In genomic region chrX:63282828-63283227, GRCh38 we compare ENCODE assay signal across 23 cellular contexts.
A peak's percentile ranks its signal among the peaks of the same experiment; 100 is the strongest.
DNase-seq lines count a peak whose midpoint lies in the region; ATAC-seq and TF ChIP-seq lines count a peak whose summit lies in the region.
"Had no signal": no experiment of that assay in that cellular context is flagged by ENCODE, and none has a peak within 500 bp of the region (broad histone marks: within the 10 kb centered on the region; RNA-seq: fewer than 3 reads in every experiment).

No MANE protein-coding gene starts in this region.

- no peak overlapping the region for H2AK9ac ChIP-seq in IMR-90 (replicated peaks; ENCODE audit: low read depth, low read length, poor library complexity)

- H3K27ac Mint-ChIP-seq in T-helper 2 cell treated with Interferon-gamma antibody and Interleukin-4, amounts not matched to agents 5 μg/mL and 100 μg/mL, for 36 hours, result no peak overlapping the region
- no peak overlapping the region for H3K27ac Mint-ChIP-seq in Calu3 (ENCODE audit: unreplicated experiment)
- H3K27ac Mint-ChIP-seq: CD4-positive, CD25-positive, alpha-beta regulatory T cell; CD8-positive, alpha-beta T cell; H9 had no signal

- no peak overlapping the region for H3K18ac ChIP-seq in IMR-90 (ENCODE audit: low read depth, low read length)

- CTCF ChIA-PET in IMR-90 (lab: Yijun Ruan, JAX), result no interaction called here
- CTCF ChIA-PET in Calu3 (lab: Charles Lee), result no interaction called here

- DNase-seq in BE2C (peak; percentile 25), IMR-90 (no peak), SJCRH30 (peak; percentile 6 to 32), lower lobe of right lung (no peak), coronary artery (ENCODE audit: low spot score) (no peak), Calu3 (no peak), GOT3 (lab: John Stamatoyannopoulos, UW) (no peak)
- DNase-seq in T-helper 2 cell treated with Interferon-gamma antibody and Interleukin-4, amounts not matched to agents 5 μg/mL and 100 μg/mL, for 36 hours (ENCODE audit: low spot score), result no peak
- DNase-seq: 8988T; ACHN; AML-193; C1 segment of cervical spinal cord; Caco-2; CD4-positive, CD25-positive, alpha-beta regulatory T cell; CD8-positive, alpha-beta T cell; DMS 273 treated with DMSO at 0.1 percent for 48 hours; DMS79; GDM1; H9 had no signal

- H2BK20ac ChIP-seq in IMR-90 (ENCODE audit: low read depth, low read length), result no peak overlapping the region

- no TSS peak for BruUV-seq in IMR-90 (replicated peaks; lab: Mats Ljungman, UMichigan)
- no TSS peak for BruUV-seq in Calu3 (replicated peaks; lab: Mats Ljungman, UMichigan)

- no peak overlapping the region for H2BK15ac ChIP-seq in IMR-90 (ENCODE audit: low read depth, low read length)

- H3K4me3 ChIP-seq in BE2C (ENCODE audit: low read depth, low read length) (no peak overlapping the region), IMR-90 (ENCODE audit: insufficient read depth, low read depth, low read length) (no peak overlapping the region), SJCRH30 (no peak overlapping the region), lower lobe of right lung (no peak overlapping the region), coronary artery (no peak overlapping the region)
- H3K4me3 ChIP-seq: A549, GM12878, GM23248 had no signal

- H4K5ac ChIP-seq in IMR-90 (ENCODE audit: low read depth, low read length), result no peak overlapping the region

- H3K27me3 ChIP-seq in BE2C (no peaks in the 10 kb centered on the region), IMR-90 (ENCODE audit: control insufficient read depth, insufficient read depth, low read length) (no peaks in the 10 kb centered on the region), SJCRH30 (no peaks in the 10 kb centered on the region), lower lobe of right lung (ENCODE audit: low read depth) (no peaks in the 10 kb centered on the region)

- no peaks in the 10 kb centered on the region for H3K79me1 ChIP-seq in IMR-90 (ENCODE audit: low read depth in 1 of 2, low read length in 2 of 2)

- H3K4me2 ChIP-seq in IMR-90 (ENCODE audit: low read depth, low read length), result no peak overlapping the region
- H3K4me2 ChIP-seq: A549 had no signal

- H2AFZ ChIP-seq in IMR-90 (replicated peaks; ENCODE audit: low read length, poor library complexity), result peak overlapping the region; percentile 34
- H2AFZ ChIP-seq: GM23248 had no signal

- H3K56ac ChIP-seq in IMR-90 (ENCODE audit: extremely low read depth, insufficient read depth, low read length), result no peak overlapping the region

- H3K4me1 Mint-ChIP-seq in T-helper 2 cell treated with Interferon-gamma antibody and Interleukin-4, amounts not matched to agents 5 μg/mL and 100 μg/mL, for 36 hours (ENCODE audit: low read depth), result no peaks in the 10 kb centered on the region
- H3K4me1 Mint-ChIP-seq in Calu3 (ENCODE audit: low read depth, unreplicated experiment), result no peaks in the 10 kb centered on the region
- H3K4me1 Mint-ChIP-seq: CD4-positive, CD25-positive, alpha-beta regulatory T cell; H9 had no signal

- no peaks in the 10 kb centered on the region for H3K9me1 ChIP-seq in IMR-90 (ENCODE audit: insufficient read depth, low read length)

- H3K9ac ChIP-seq in IMR-90 (ENCODE audit: low read depth, low read length), result no peak overlapping the region
- H3K9ac ChIP-seq: GM23248 had no signal

- H2BK5ac ChIP-seq in IMR-90 (ENCODE audit: low read depth, low read length, poor library complexity, severe bottlenecking), result no peak overlapping the region

- no peaks in the 10 kb centered on the region for H3K36me3 Mint-ChIP-seq in T-helper 2 cell treated with Interferon-gamma antibody and Interleukin-4, amounts not matched to agents 5 μg/mL and 100 μg/mL, for 36 hours (ENCODE audit: low read depth)
- H3K36me3 Mint-ChIP-seq in Calu3 (ENCODE audit: insufficient read depth, unreplicated experiment), result no peaks in the 10 kb centered on the region
- H3K36me3 Mint-ChIP-seq: CD4-positive, CD25-positive, alpha-beta regulatory T cell; CD8-positive, alpha-beta T cell had no signal

- no peak overlapping the region for H3K14ac ChIP-seq in IMR-90 (replicated peaks; ENCODE audit: low read depth, low read length)

- ATAC-seq in IMR-90 (ENCODE audit: low read depth) (no peak), lower lobe of right lung (peak in 1 of 2 donors; percentile 13)
- ATAC-seq: A549; CD8-positive, alpha-beta T cell; GM12878; HCT116 had no signal

- no peaks in the 10 kb centered on the region for H3K9me3 ChIP-seq in BE2C
- H3K9me3 ChIP-seq in IMR-90 (ENCODE audit: control insufficient read depth, insufficient read depth, low read length), result peaks cover 2% of the 10 kb centered on the region; the same call in 1 of the 2 replicates
- H3K9me3 ChIP-seq in SJCRH30 (replicated peaks), result no peaks in the 10 kb centered on the region
- H3K9me3 ChIP-seq in lower lobe of right lung, result no peaks in the 10 kb centered on the region
- H3K9me3 ChIP-seq: A549, Caco-2 had no signal

- in situ Hi-C loops in IMR-90 (cut with MboI; ENCODE audit: low sequenced_read_pairs), result no loop called here

- no peak overlapping the region for H2BK120ac ChIP-seq in IMR-90 (ENCODE audit: low read depth, low read length)

- no peak overlapping the region for H2AK5ac ChIP-seq in IMR-90 (ENCODE audit: low read depth, low read length)

- dilution Hi-C loops in IMR-90 (cut with HindIII; ENCODE audit: low sequenced_read_pairs, unreplicated experiment), result no loop called here

- H3K4me3 Mint-ChIP-seq in T-helper 2 cell treated with Interferon-gamma antibody and Interleukin-4, amounts not matched to agents 5 μg/mL and 100 μg/mL, for 36 hours, result no peak overlapping the region
- H3K4me3 Mint-ChIP-seq in Calu3 (ENCODE audit: low read depth, unreplicated experiment), result no peak overlapping the region
- H3K4me3 Mint-ChIP-seq: CD4-positive, CD25-positive, alpha-beta regulatory T cell; CD8-positive, alpha-beta T cell; H9 had no signal

- H3K4ac ChIP-seq in IMR-90 (ENCODE audit: low read depth, low read length), result no peak overlapping the region

- no peak overlapping the region for H3K27ac ChIP-seq in IMR-90 (ENCODE audit: insufficient read depth, low read length)
- H3K27ac ChIP-seq in SJCRH30, result no peak overlapping the region
- peak overlapping the region; percentile 46 for H3K27ac ChIP-seq in lower lobe of right lung
- no peak overlapping the region for H3K27ac ChIP-seq in coronary artery
- H3K27ac ChIP-seq: A549, GM23248 had no signal

- H4K91ac ChIP-seq in IMR-90 (ENCODE audit: insufficient read depth, low read depth, low read length), result no peak overlapping the region

- no peaks in the 10 kb centered on the region for H3K36me3 ChIP-seq in BE2C
- H3K36me3 ChIP-seq in IMR-90 (ENCODE audit: control insufficient read depth, insufficient read depth, low read length), result no peaks in the 10 kb centered on the region
- H3K36me3 ChIP-seq in SJCRH30, result no peaks in the 10 kb centered on the region
- H3K36me3 ChIP-seq in lower lobe of right lung, result no peaks in the 10 kb centered on the region

- H3K9me3 Mint-ChIP-seq in T-helper 2 cell treated with Interferon-gamma antibody and Interleukin-4, amounts not matched to agents 5 μg/mL and 100 μg/mL, for 36 hours, result peaks cover 4% of the 10 kb centered on the region
- peaks cover 5% of the 10 kb centered on the region for H3K9me3 Mint-ChIP-seq in Calu3 (ENCODE audit: low read depth, unreplicated experiment)

- H3K4me1 ChIP-seq in BE2C (no peaks in the 10 kb centered on the region), IMR-90 (ENCODE audit: control insufficient read depth, insufficient read depth, low read length) (no peaks in the 10 kb centered on the region), SJCRH30 (no peaks in the 10 kb centered on the region), lower lobe of right lung (peaks cover 14% of the 10 kb centered on the region)
- H3K4me1 ChIP-seq: A549, Caco-2 had no signal

- H4K20me1 ChIP-seq in IMR-90 (ENCODE audit: insufficient read depth, low read length), result no peaks in the 10 kb centered on the region

- POLR2A ChIA-PET in IMR-90 (lab: Charles Lee; ENCODE audit: unreplicated experiment), result no interaction called here

- H4K8ac ChIP-seq in IMR-90 (ENCODE audit: low read depth in 2 of 2, low read length in 2 of 2), result no peak overlapping the region

- no peak for TF ChIP-seq RAD21 in IMR-90 (IDR thresholded peaks at IDR 0.05; ENCODE audit: low read length)

- no peak for TF ChIP-seq POLR2A in IMR-90 (IDR thresholded peaks at IDR 0.05; ENCODE audit: low read depth, low read length)

- intact Hi-C loops in IMR-90 (cut with micrococcal nuclease) (no loop called here), lower lobe of right lung (cut with DNase I) (no loop called here), Calu3 (cut with micrococcal nuclease; ENCODE audit: unreplicated experiment) (no loop called here)

- no peak overlapping the region for H3K23ac ChIP-seq in IMR-90 (ENCODE audit: low read depth, low read length)

- TF ChIP-seq CTCF in BE2C (IDR thresholded peaks at IDR 0.05; ENCODE audit: low read depth, low read length), result no peak
- TF ChIP-seq CTCF in IMR-90 (conservative IDR thresholded peaks at IDR 0.05; ENCODE audit: low read depth, low read length), result no peak
- no peak for TF ChIP-seq CTCF in lower lobe of right lung (IDR thresholded peaks at IDR 0.05)
- no peak for TF ChIP-seq CTCF in coronary artery (IDR thresholded peaks at IDR 0.05)
- TF ChIP-seq CTCF in Calu3 (IDR thresholded peaks at IDR 0.05; ENCODE audit: unreplicated experiment), result no peak

- no peaks in the 10 kb centered on the region for H3K27me3 Mint-ChIP-seq in T-helper 2 cell treated with Interferon-gamma antibody and Interleukin-4, amounts not matched to agents 5 μg/mL and 100 μg/mL, for 36 hours (ENCODE audit: low read depth)
- no peaks in the 10 kb centered on the region for H3K27me3 Mint-ChIP-seq in Calu3 (ENCODE audit: unreplicated experiment)
- H3K27me3 Mint-ChIP-seq: CD4-positive, CD25-positive, alpha-beta regulatory T cell had no signal

TF ChIP-seq in IMR-90, 13 proteins besides CTCF, POLR2A, EP300 and RAD21 (continues in another document):
- TF ChIP-seq MAFK (IDR thresholded peaks at IDR 0.05; ENCODE audit: low read depth, low read length), result no peak
- TF ChIP-seq CEBPB (IDR thresholded peaks at IDR 0.05; ENCODE audit: low read depth, low read length), result no peak
- no peak for TF ChIP-seq FOS (IDR thresholded peaks at IDR 0.05; ENCODE audit: low read depth, low read length)
- TF ChIP-seq ELK1 (IDR thresholded peaks at IDR 0.05; ENCODE audit: borderline replicate concordance, low read depth, low read length), result no peak
- TF ChIP-seq NFE2L2 (IDR thresholded peaks at IDR 0.05; ENCODE audit: low read depth, low read length), result no peak
- no peak for TF ChIP-seq BHLHE40 (IDR thresholded peaks at IDR 0.05; ENCODE audit: low read depth, low read length)
- no peak for TF ChIP-seq RCOR1 (IDR thresholded peaks at IDR 0.05; ENCODE audit: insufficient replicate concordance, low read length)

Comparison
In these comparisons a context has a peak if more than half of its experiments do, and no peak if none do; other contexts are left out.
1. DNase-seq: peak in BE2C (single experiment) and SJCRH30 (2 of 2); none in IMR-90 (single experiment), lower lobe of right lung (single experiment), T-helper 2 cell treated with Interferon-gamma antibody and Interleukin-4, amounts not matched to agents 5 μg/mL and 100 μg/mL, for 36 hours (single experiment), coronary artery (single experiment), Calu3 (single experiment) and GOT3 (single experiment).